8 cellular contexts compared by ENCODE assay signal in genomic region chr2:43174368-43175186, GRCh38. TPM values are rescaled to one million over a fixed set of nuclear protein-coding genes. Genes with fewer than 3 reads are reported as not detected.
DNase-seq lines count a peak whose midpoint lies in the region; ATAC-seq and TF ChIP-seq lines count a peak whose summit lies in the region.

No MANE protein-coding gene starts in this region.

- H3K27me3 Mint-ChIP-seq in dendritic cell treated with granulocyte-macrophage colony-stimulating factor and Interleukin-4, amounts not matched to agents 40 ng/mL and 50 ng/mL, for 4 days = peaks cover 4% of the 10 kb centered on the region

- TF ChIP-seq CTCF in foreskin fibroblast (IDR thresholded peaks at IDR 0.05; ENCODE audit: low read depth, low read length) = no peak

- H3K36me3 Mint-ChIP-seq in dendritic cell treated with granulocyte-macrophage colony-stimulating factor and Interleukin-4, amounts not matched to agents 40 ng/mL and 50 ng/mL, for 4 days (ENCODE audit: low read depth) = no peaks in the 10 kb centered on the region

- ATAC-seq in GM18520 (IDR thresholded peaks at IDR 0.05; ENCODE audit: unreplicated experiment) = peak; percentile 91
- ATAC-seq in HG02973 (IDR thresholded peaks at IDR 0.05; ENCODE audit: unreplicated experiment) = peak; percentile 83
- peak; percentile 22 for ATAC-seq in sciatic nerve

- H3K4me3 ChIP-seq in foreskin fibroblast (ENCODE audit: low read depth in 1 of 2, low read length in 2 of 2) = no peak overlapping the region

- H3K9me3 Mint-ChIP-seq in dendritic cell treated with granulocyte-macrophage colony-stimulating factor and Interleukin-4, amounts not matched to agents 40 ng/mL and 50 ng/mL, for 4 days = no peaks in the 10 kb centered on the region

- H3K27ac Mint-ChIP-seq in dendritic cell treated with granulocyte-macrophage colony-stimulating factor and Interleukin-4, amounts not matched to agents 40 ng/mL and 50 ng/mL, for 4 days = peak overlapping the region; percentile 90

- DNase-seq in T-helper 22 cell (ENCODE audit: low read depth) (peak; percentile 80), sciatic nerve (ENCODE audit: low spot score) (no peak), NCI-H748 treated with DMSO at 0.1 percent for 48 hours (lab: John Stamatoyannopoulos, UW) (no peak), UCSD-AML1 (lab: John Stamatoyannopoulos, UW; ENCODE audit: unreplicated experiment) (no peak), foreskin fibroblast (no peak)

- intact Hi-C loops in dendritic cell treated with granulocyte-macrophage colony-stimulating factor and Interleukin-4, amounts not matched to agents 40 ng/mL and 50 ng/mL, for 4 days (cut with micrococcal nuclease) = loop anchor here (1.0 kb wide), 1 partner anchor 39 kb away; no protein-coding TSS in a partner anchor
- intact Hi-C loops in sciatic nerve (cut with DNase I) = no loop called here

- peaks cover 78% of the 10 kb centered on the region for H3K4me1 Mint-ChIP-seq in dendritic cell treated with granulocyte-macrophage colony-stimulating factor and Interleukin-4, amounts not matched to agents 40 ng/mL and 50 ng/mL, for 4 days (ENCODE audit: low read depth)

- H3K4me3 Mint-ChIP-seq in dendritic cell treated with granulocyte-macrophage colony-stimulating factor and Interleukin-4, amounts not matched to agents 40 ng/mL and 50 ng/mL, for 4 days = peak overlapping the region; percentile 66

RNA-seq across cellular contexts. Expression of gene ZFP36L2, which starts 51.8 kb away (rescaled TPM):
- 172 TPM for total RNA-seq in sciatic nerve

Comparison
In these comparisons a context has a peak if more than half of its experiments do, and no peak if none do; other contexts are left out.
1. ATAC-seq: peak in every context shown above with its lines; median percentile 91 in GM18520; 83 in HG02973; 22 in sciatic nerve.